23 cellular contexts compared by ENCODE assay signal in genomic region chr3:53691885-53692284, GRCh38.
DNase-seq lines count a peak whose midpoint lies in the region; ATAC-seq, FAIRE-seq and TF ChIP-seq lines count a peak whose summit lies in the region.
"Had no signal": no experiment of that assay in that cellular context is flagged by ENCODE, and none has a peak within 500 bp of the region (broad histone marks: within the 10 kb centered on the region; RNA-seq: fewer than 3 reads in every experiment).

No MANE protein-coding gene starts in this region.

- no peaks in the 10 kb centered on the region for H3K79me2 ChIP-seq in HepG2 (ENCODE audit: insufficient read depth, low read length)
- H3K79me2 ChIP-seq in GM23338 (replicated peaks; ENCODE audit: insufficient read depth) = no peaks in the 10 kb centered on the region
- H3K79me2 ChIP-seq in H1 (ENCODE audit: control insufficient read depth in 1 of 2, insufficient read depth in 2 of 2, low read length in 2 of 2) = no peaks in the 10 kb centered on the region

- no peak overlapping the region for H4K5ac ChIP-seq in H1 (ENCODE audit: insufficient read length, low read depth, low read length)

- no peaks in the 10 kb centered on the region for H3K79me1 ChIP-seq in H1 (ENCODE audit: low read depth, low read length)

- H2BK5ac ChIP-seq in H1 (ENCODE audit: low read depth, low read length) = no peak overlapping the region

- WGBS in HepG2 (ENCODE audit: low lambda C conversion rate) = 2% methylated on average over 3 of the region's 3 CpGs
- WGBS in right lobe of liver (ENCODE audit: insufficient coverage, low coverage, low lambda C conversion rate, missing lambda C conversion rate) = 16% methylated on average over 3 of the region's 3 CpGs
- 92% methylated on average over 3 of the region's 3 CpGs; no CpG with 5 or more reads in 1 of the 2 experiments for WGBS in H1 (ENCODE audit: extremely low coverage in 1 of 2, insufficient coverage in 1 of 2, insufficient read length in 1 of 2, insufficient replicate concordance in 2 of 2, low coverage in 1 of 2, low lambda C conversion rate in 2 of 2, missing lambda C conversion rate in 1 of 2), 2 experiments
- 12 to 54% (median 39%) methylated on average over 3 of the region's 3 CpGs for WGBS in small intestine, 3 donors

- no peaks in the 10 kb centered on the region for H3K27me3 ChIP-seq in HepG2 (ENCODE audit: control insufficient read depth in 1 of 2, insufficient read depth in 2 of 2, low read length in 2 of 2)
- no peaks in the 10 kb centered on the region for H3K27me3 ChIP-seq in right lobe of liver
- H3K27me3 ChIP-seq in GM23338 (ENCODE audit: insufficient read depth) = no peaks in the 10 kb centered on the region
- H3K27me3 ChIP-seq in H1 (replicated peaks in 1 of 4; ENCODE audit: control insufficient read depth in 3 of 4, extremely low read depth in 1 of 4, insufficient read depth in 3 of 4, low read length in 3 of 4) = no peaks in the 10 kb centered on the region
- no peaks in the 10 kb centered on the region for H3K27me3 ChIP-seq in small intestine (ENCODE audit: control insufficient read depth in 2 of 2, insufficient read depth in 2 of 2, low read length in 2 of 2)
- no peaks in the 10 kb centered on the region for H3K27me3 ChIP-seq in effector memory CD4-positive, alpha-beta T cell (replicated peaks; ENCODE audit: control insufficient read depth, insufficient read depth, low read length, poor library complexity, severe bottlenecking)
- H3K27me3 ChIP-seq: BLaER1 treated with 17β-estradiol and CSF1 and Interleukin-3, amounts not matched to agents 10 nM and 100 nM had no signal

- no peak overlapping the region for H3K18ac ChIP-seq in H1 (ENCODE audit: extremely low read depth, low read length)

- FAIRE-seq in HepG2 (lab: Jason Lieb, UNC) = no peak
- FAIRE-seq in H1 (lab: Jason Lieb, UNC) = no peak
- FAIRE-seq in small intestine (lab: Jason Lieb, UNC) = no peak
- FAIRE-seq: A549, D721Med, GM12891, GM18507 had no signal

- no peak overlapping the region for H3K4me3 ChIP-seq in HepG2 (replicated peaks in 1 of 3; ENCODE audit: insufficient read depth in 1 of 3, low read depth in 2 of 3, low read length in 3 of 3)
- H3K4me3 ChIP-seq in right lobe of liver = no peak overlapping the region
- H3K4me3 ChIP-seq in GM23338 = no peak overlapping the region
- no peak overlapping the region for H3K4me3 ChIP-seq in H1 (ENCODE audit: extremely low read depth in 1 of 4, insufficient read depth in 2 of 4, low read depth in 3 of 4, low read length in 4 of 4)
- H3K4me3 ChIP-seq in small intestine (ENCODE audit: low read depth in 1 of 2, low read length in 2 of 2) = no peak overlapping the region
- no peak overlapping the region for H3K4me3 ChIP-seq in effector memory CD4-positive, alpha-beta T cell (ENCODE audit: insufficient read depth, low read depth, low read length, poor library complexity, severe bottlenecking)
- H3K4me3 ChIP-seq: A549; BLaER1 treated with 17β-estradiol and CSF1 and Interleukin-3, amounts not matched to agents 10 nM and 100 nM had no signal

- TF ChIP-seq POLR2A in HepG2 (IDR thresholded peaks at IDR 0.05; ENCODE audit: insufficient read depth in 1 of 2, low read depth in 2 of 2, low read length in 2 of 2) (no peak), right lobe of liver (IDR thresholded peaks at IDR 0.05) (no peak), H1 (IDR thresholded peaks at IDR 0.05; ENCODE audit: control extremely low read depth in 1 of 2, low read depth in 2 of 2, low read length in 2 of 2) (no peak)

- H4K8ac ChIP-seq in H1 (ENCODE audit: extremely low read depth, insufficient read depth, low read length) = no peak overlapping the region

- no peak overlapping the region for H4K91ac ChIP-seq in H1 (replicated peaks; ENCODE audit: insufficient read length, low read length)

- no peaks in the 10 kb centered on the region for H3K23me2 ChIP-seq in H1 (ENCODE audit: low read depth, low read length)

- H2BK12ac ChIP-seq in H1 (ENCODE audit: low read depth, low read length) = no peak overlapping the region

- H3K4me1 ChIP-seq in HepG2 (ENCODE audit: insufficient read depth, low read length) = peaks cover 9% of the 10 kb centered on the region
- H3K4me1 ChIP-seq in right lobe of liver = peaks cover 0 to 4% (median 0%) of the 10 kb centered on the region in 4 donors
- H3K4me1 ChIP-seq in GM23338 (ENCODE audit: insufficient read depth) = no peaks in the 10 kb centered on the region
- peaks cover 0 to 3% (median 0%) of the 10 kb centered on the region in 4 experiments; a peak in 1 of 7 replicates for H3K4me1 ChIP-seq in H1 (replicated peaks in 1 of 4; ENCODE audit: control insufficient read depth in 3 of 4, insufficient read depth in 4 of 4, low read length in 3 of 4)
- H3K4me1 ChIP-seq in small intestine (ENCODE audit: control insufficient read depth in 2 of 2, insufficient read depth in 1 of 2, low read depth in 1 of 2, low read length in 1 of 2) = no peaks in the 10 kb centered on the region
- H3K4me1 ChIP-seq in effector memory CD4-positive, alpha-beta T cell (ENCODE audit: control insufficient read depth, insufficient read depth, low read length, poor library complexity, severe bottlenecking) = no peaks in the 10 kb centered on the region
- H3K4me1 ChIP-seq: A549 had no signal

- intact Hi-C loops in HepG2 (cut with micrococcal nuclease; ENCODE audit: unreplicated experiment) = no loop called here
- intact Hi-C loops in right lobe of liver (cut with DNase I) = no loop called here

- H2AFZ ChIP-seq in HepG2 (ENCODE audit: low read length) (no peak overlapping the region), GM23338 (0 out of 2 replicates have a peak overlapping the region, but pooled peaks have one; percentile 32), H1 (ENCODE audit: low read length) (peak overlapping the region; percentile 53; the same call in 1 of the 2 replicates)

- H3K9me3 ChIP-seq in HepG2 (ENCODE audit: low read length) = no peaks in the 10 kb centered on the region
- H3K9me3 ChIP-seq in right lobe of liver = no peaks in the 10 kb centered on the region
- no peaks in the 10 kb centered on the region for H3K9me3 ChIP-seq in H1 (ENCODE audit: insufficient read depth in 2 of 2, low read depth in 1 of 2, low read length in 1 of 2)
- no peaks in the 10 kb centered on the region for H3K9me3 ChIP-seq in small intestine (ENCODE audit: control insufficient read depth, low read depth)
- H3K9me3 ChIP-seq in effector memory CD4-positive, alpha-beta T cell (ENCODE audit: control insufficient read depth, low read length) = no peaks in the 10 kb centered on the region
- H3K9me3 ChIP-seq: A549; BLaER1 treated with 17β-estradiol and CSF1 and Interleukin-3, amounts not matched to agents 10 nM and 100 nM; Caco-2 had no signal

- no peak overlapping the region for H2BK15ac ChIP-seq in H1 (ENCODE audit: low read length)

- in situ Hi-C loops in HepG2 (cut with HindIII; ENCODE audit: extremely low pct_ligation_motif_present, low pct_unique_long_range_greater_than_20kb) = no loop called here

- no peaks in the 10 kb centered on the region for H3K9me3 Mint-ChIP-seq in GM23338
- H3K9me3 Mint-ChIP-seq: CD4-positive, alpha-beta T cell; CD8-positive, alpha-beta T cell had no signal

- no peak overlapping the region for H2BK120ac ChIP-seq in H1 (replicated peaks; ENCODE audit: low read depth, low read length)

- ATAC-seq in HepG2 (peak; percentile 31; the same call in 1 of the 3 replicates), right lobe of liver (no peak), GM23338 (no peak), HG02852 (IDR thresholded peaks at IDR 0.05; ENCODE audit: unreplicated experiment) (no peak)
- ATAC-seq: A549; CD8-positive, alpha-beta T cell had no signal

- no peak overlapping the region for H3K23ac ChIP-seq in H1 (ENCODE audit: insufficient read length)

- TF ChIP-seq CTCF in HepG2 (CRISPR knock-in tag; IDR thresholded peaks at IDR 0.05) (no peak), right lobe of liver (IDR thresholded peaks at IDR 0.05) (no peak), GM23338 (conservative IDR thresholded peaks at IDR 0.05; ENCODE audit: low read depth in 2 of 2) (no peak), H1 (IDR thresholded peaks at IDR 0.05; ENCODE audit: control extremely low read depth in 1 of 3, insufficient read depth in 1 of 3, low read depth in 1 of 3, low read length in 3 of 3) (no peak)

- H3K4me2 ChIP-seq in HepG2 (ENCODE audit: low read depth, low read length) (peak overlapping the region; percentile 5; the same call in 1 of the 2 replicates), GM23338 (no peak overlapping the region), H1 (ENCODE audit: insufficient read depth in 1 of 2, low read depth in 2 of 2, low read length in 2 of 2) (no peak overlapping the region)
- H3K4me2 ChIP-seq: A549; BLaER1 treated with 17β-estradiol and CSF1 and Interleukin-3, amounts not matched to agents 10 nM and 100 nM had no signal

- H3K56ac ChIP-seq in H1 (replicated peaks; ENCODE audit: insufficient read length, low read depth, low read length) = no peak overlapping the region

- no peak overlapping the region for H3K27ac Mint-ChIP-seq in GM23338
- H3K27ac Mint-ChIP-seq: B cell; CD4-positive, alpha-beta T cell; CD8-positive, alpha-beta T cell had no signal

- H3K4me3 Mint-ChIP-seq in GM23338 = no peak overlapping the region
- H3K4me3 Mint-ChIP-seq: B cell; CD4-positive, alpha-beta T cell; CD8-positive, alpha-beta T cell had no signal

- H3K27ac ChIP-seq in HepG2 (ENCODE audit: extremely low read length, insufficient read depth, low read length) (no peak overlapping the region), right lobe of liver (no peak overlapping the region), GM23338 (ENCODE audit: low read depth) (no peak overlapping the region), H1 (ENCODE audit: low read depth, low read length) (no peak overlapping the region), small intestine (ENCODE audit: low read depth in 1 of 2, low read length in 1 of 2) (no peak overlapping the region)
- no peak overlapping the region for H3K27ac ChIP-seq in effector memory CD4-positive, alpha-beta T cell (ENCODE audit: insufficient read depth, low read length, poor library complexity, severe bottlenecking)
- H3K27ac ChIP-seq: A549; BLaER1 treated with 17β-estradiol and CSF1 and Interleukin-3, amounts not matched to agents 10 nM and 100 nM; C4-2B had no signal

- H3K4me1 Mint-ChIP-seq in GM23338 = no peaks in the 10 kb centered on the region; the same call in 2 of the 3 replicates

- H3K14ac ChIP-seq in H1 (ENCODE audit: insufficient read length) = no peak overlapping the region

- H3K9ac ChIP-seq in HepG2 (ENCODE audit: insufficient read depth, low read depth, low read length) (no peak overlapping the region), H1 (replicated peaks in 1 of 4; ENCODE audit: extremely low read depth in 1 of 4, low read depth in 3 of 4, low read length in 3 of 4) (no peak overlapping the region)
- H3K9ac ChIP-seq: BLaER1 treated with 17β-estradiol and CSF1 and Interleukin-3, amounts not matched to agents 10 nM and 100 nM had no signal

- TF ChIP-seq EP300 in HepG2 (IDR thresholded peaks at IDR 0.05; ENCODE audit: low read depth in 2 of 2, low read length in 2 of 2) (peak in 1 of 2 experiments; percentile 22; a peak in 1 of 4 replicates), HepG2 (CRISPR knock-in tag; IDR thresholded peaks at IDR 0.05; ENCODE audit: borderline replicate concordance) (no peak), H1 (IDR thresholded peaks at IDR 0.05; ENCODE audit: borderline replicate concordance in 1 of 2, low read depth in 2 of 2, low read length in 2 of 2) (no peak)

- DNase-seq in HepG2 (ENCODE audit: low spot score) (peak; percentile 6), right lobe of liver (no peak), GM23338 (ENCODE audit: low spot score) (no peak), H1 (ENCODE audit: low read depth in 1 of 2, low spot score in 2 of 2) (peak in 1 of 2 experiments; percentile 4), small intestine (peak; percentile 66)
- DNase-seq in effector CD8-positive, alpha-beta T cell (lab: John Stamatoyannopoulos, UW) = no peak
- DNase-seq in effector memory CD4-positive, alpha-beta T cell = no peak
- DNase-seq: 8988T; AML-193; Caco-2; Calu3; CD4-positive, alpha-beta T cell; CD8-positive, alpha-beta T cell; DMS79 treated with DMSO at 0.1 percent for 48 hours; GF-D8 had no signal

- no peaks in the 10 kb centered on the region for H3K36me3 Mint-ChIP-seq in GM23338 (ENCODE audit: low read depth)
- H3K36me3 Mint-ChIP-seq: CD8-positive, alpha-beta T cell had no signal

- H3K36me3 ChIP-seq in HepG2 (replicated peaks in 1 of 2; ENCODE audit: control insufficient read depth in 1 of 2, insufficient read depth in 2 of 2, low read length in 2 of 2) = no peaks in the 10 kb centered on the region
- H3K36me3 ChIP-seq in right lobe of liver = no peaks in the 10 kb centered on the region
- H3K36me3 ChIP-seq in GM23338 (ENCODE audit: insufficient read depth) = no peaks in the 10 kb centered on the region
- no peaks in the 10 kb centered on the region for H3K36me3 ChIP-seq in H1 (ENCODE audit: control insufficient read depth in 2 of 4, insufficient read depth in 4 of 4, low read length in 3 of 4)
- no peaks in the 10 kb centered on the region for H3K36me3 ChIP-seq in small intestine (ENCODE audit: control insufficient read depth in 2 of 2, insufficient read depth in 2 of 2, low read length in 2 of 2)
- no peaks in the 10 kb centered on the region for H3K36me3 ChIP-seq in effector memory CD4-positive, alpha-beta T cell (ENCODE audit: control insufficient read depth, insufficient read depth, low read length)
- H3K36me3 ChIP-seq: BLaER1 treated with 17β-estradiol and CSF1 and Interleukin-3, amounts not matched to agents 10 nM and 100 nM had no signal

- H4K20me1 ChIP-seq in HepG2 (ENCODE audit: insufficient read depth, low read length) (no peaks in the 10 kb centered on the region), GM23338 (replicated peaks; ENCODE audit: insufficient read depth) (no peaks in the 10 kb centered on the region), H1 (replicated peaks in 1 of 2; ENCODE audit: control insufficient read depth in 1 of 2, insufficient read depth in 2 of 2, low read length in 2 of 2) (no peaks in the 10 kb centered on the region)
- H4K20me1 ChIP-seq: BLaER1 treated with 17β-estradiol and CSF1 and Interleukin-3, amounts not matched to agents 10 nM and 100 nM had no signal

- no peaks in the 10 kb centered on the region for H3K9me2 ChIP-seq in GM23338 (ENCODE audit: insufficient read depth)

- H3K27me3 Mint-ChIP-seq in GM23338 (ENCODE audit: insufficient read depth, low read depth, poor library complexity) = peaks cover 2% of the 10 kb centered on the region

- no TSS peak for BruUV-seq in HepG2 (replicated peaks; lab: Mats Ljungman, UMichigan)

- H2BK20ac ChIP-seq in H1 (ENCODE audit: low read length) = no peak overlapping the region

- H3F3A ChIP-seq in GM23338 (replicated peaks; ENCODE audit: low read depth) = no peaks in the 10 kb centered on the region

- H3K4ac ChIP-seq in H1 (replicated peaks; ENCODE audit: insufficient read length, low read depth, low read length) = no peak overlapping the region

- no peak for TF ChIP-seq RAD21 in HepG2 (CRISPR knock-in tag; IDR thresholded peaks at IDR 0.05)
- TF ChIP-seq RAD21 in H1 (IDR thresholded peaks at IDR 0.05 in 1 of 2, conservative IDR thresholded peaks at IDR 0.05 in 1 of 2; ENCODE audit: low read depth in 2 of 2, low read length in 2 of 2) = no peak

- H2AK5ac ChIP-seq in H1 (ENCODE audit: low read depth, low read length) = no peak overlapping the region

- POLR2A ChIA-PET in HepG2 (lab: Yijun Ruan, JAX) (no interaction called here), H1 (lab: Charles Lee; ENCODE audit: partially characterized antibody) (no interaction called here)

- CTCF ChIA-PET in HepG2 (lab: Yijun Ruan, JAX; ENCODE audit: low intra/inter-chr PET ratio, low total read pairs) (no interaction called here), H1 (lab: Charles Lee; ENCODE audit: partially characterized antibody) (interaction anchor here (0.6 to 1.7 kb wide), 4 partner anchors 16 to 317 kb away, joined by 3 to 7 read pairs (median 4); no protein-coding TSS in a partner anchor)

Comparison
In these comparisons a context has a peak if more than half of its experiments do, and no peak if none do; other contexts are left out.
1. DNase-seq: peak in HepG2 (single experiment) and small intestine (single experiment); none in right lobe of liver (0 of 3), GM23338 (single experiment), effector CD8-positive, alpha-beta T cell (single experiment) and effector memory CD4-positive, alpha-beta T cell (0 of 3).